26 cellular contexts compared by ENCODE assay signal in the genomic region with DNA sequence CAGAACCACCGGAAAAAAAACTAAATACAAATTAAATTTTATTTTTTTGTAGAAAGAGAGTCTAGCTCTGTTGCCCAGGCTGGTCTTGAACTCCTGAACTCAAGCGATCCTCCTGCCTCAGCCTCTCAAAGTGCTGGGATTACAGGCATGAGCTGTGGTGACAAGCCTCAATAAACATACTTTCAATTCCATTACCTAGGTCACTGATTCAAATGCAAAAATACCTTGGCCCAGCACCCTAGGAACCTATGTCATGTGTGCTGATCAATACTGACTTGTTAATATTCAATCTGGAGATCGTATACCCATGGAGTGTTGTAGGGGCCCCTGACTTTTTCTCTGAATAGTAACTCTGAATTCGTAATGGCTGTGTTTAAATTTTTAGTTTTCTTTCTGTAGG.
"Had no signal": no experiment of that assay in that cellular context is flagged by ENCODE, and none has a peak within 500 bp of the region (broad histone marks: within the 10 kb centered on the region; RNA-seq: fewer than 3 reads in every experiment).

No MANE protein-coding gene starts in this region.

- H3K4me3 ChIP-seq: colonic mucosa, gastroesophageal sphincter, heart left ventricle, hepatocyte, left ventricle myocardium inferior, lower lobe of right lung, pancreas, right atrium auricular region, sigmoid colon, stomach, thyroid gland, vagina had no signal

- DNase-seq: colonic mucosa; effector CD8-positive, alpha-beta T cell; endodermal cell; foreskin keratinocyte; heart left ventricle; left cardiac atrium; left ventricle myocardium inferior; lower lobe of right lung; natural killer cell; occipital lobe; pancreas; sigmoid colon; stimulated activated CD4-positive, alpha-beta T cell treated with anti-CD3 and anti-CD28 coated beads, Interleukin-2, amount 100 ng/mL, for 24 hours; stimulated activated CD4-positive, alpha-beta T cell treated with anti-CD3 and anti-CD28 coated beads, Interleukin-4, amount 100 ng/mL, for 24 hours; stimulated activated naive CD4-positive, alpha-beta T cell treated with Interleukin-2 at 50 U/mL for 16 hours; stomach; thyroid gland; trophoblast cell had no signal

- H3K9me3 ChIP-seq: colonic mucosa, gastroesophageal sphincter, heart left ventricle, left ventricle myocardium inferior, lower lobe of right lung, pancreas, right atrium auricular region, sigmoid colon, stomach, thyroid gland, vagina had no signal

- H3K4me2 ChIP-seq: hepatocyte had no signal

- H3K27ac ChIP-seq: colonic mucosa, epithelial cell of prostate, foreskin keratinocyte, gastroesophageal sphincter, heart left ventricle, hepatocyte, left ventricle myocardium inferior, lower lobe of right lung, pancreas, right atrium auricular region, sigmoid colon, stomach, thyroid gland, vagina had no signal

- H3K9me3 Mint-ChIP-seq: dendritic cell treated with granulocyte-macrophage colony-stimulating factor and Interleukin-4, amounts not matched to agents 40 ng/mL and 50 ng/mL, for 4 days; endodermal cell; natural killer cell; stimulated activated effector memory CD8-positive, alpha-beta T cell treated with anti-CD3 and anti-CD28 coated beads, Interleukin-12 subunit alpha, Interleukin-12 subunit beta, amount 100 ng/mL, for 72 hours had no signal

- H3K79me2 ChIP-seq: hepatocyte had no signal

- H3K4me3 Mint-ChIP-seq: dendritic cell treated with granulocyte-macrophage colony-stimulating factor and Interleukin-4, amounts not matched to agents 40 ng/mL and 50 ng/mL, for 4 days; endodermal cell; natural killer cell; stimulated activated effector memory CD8-positive, alpha-beta T cell treated with anti-CD3 and anti-CD28 coated beads, Interleukin-12 subunit alpha, Interleukin-12 subunit beta, amount 100 ng/mL, for 72 hours had no signal

- ATAC-seq: esophagus mucosa; foreskin keratinocyte; gastroesophageal sphincter; left cardiac atrium; lower lobe of right lung; natural killer cell; pancreas; stimulated activated effector memory CD8-positive, alpha-beta T cell treated with anti-CD3 and anti-CD28 coated beads, Interleukin-12 subunit alpha, Interleukin-12 subunit beta, amount 100 ng/mL, for 72 hours had no signal

- H3K27ac Mint-ChIP-seq: dendritic cell treated with granulocyte-macrophage colony-stimulating factor and Interleukin-4, amounts not matched to agents 40 ng/mL and 50 ng/mL, for 4 days; endodermal cell; natural killer cell; stimulated activated effector memory CD8-positive, alpha-beta T cell treated with anti-CD3 and anti-CD28 coated beads, Interleukin-12 subunit alpha, Interleukin-12 subunit beta, amount 100 ng/mL, for 72 hours had no signal

- H3K4me1 ChIP-seq: right atrium auricular region, thyroid gland, vagina had no signal

- H2AFZ ChIP-seq: hepatocyte had no signal

- H3K36me3 ChIP-seq: colonic mucosa, gastroesophageal sphincter, heart left ventricle, left ventricle myocardium inferior, lower lobe of right lung, pancreas, right atrium auricular region, sigmoid colon, stomach, thyroid gland, vagina had no signal

- H3K36me3 Mint-ChIP-seq: natural killer cell; stimulated activated effector memory CD8-positive, alpha-beta T cell treated with anti-CD3 and anti-CD28 coated beads, Interleukin-12 subunit alpha, Interleukin-12 subunit beta, amount 100 ng/mL, for 72 hours had no signal

- H3K27me3 ChIP-seq: colonic mucosa, foreskin keratinocyte, hepatocyte, pancreas, right atrium auricular region, stomach, thyroid gland, vagina had no signal
